ENCODE assay signal across 31 cellular contexts in genomic region chr2:134957477-134957876, GRCh38.
"Had no signal": no experiment of that assay in that cellular context is flagged by ENCODE, and none has a peak within 500 bp of the region (broad histone marks: within the 10 kb centered on the region; RNA-seq: fewer than 3 reads in every experiment).

No MANE protein-coding gene starts in this region.

- H2AFZ ChIP-seq: neural progenitor cell, parathyroid adenoma had no signal

- H3K4me1 ChIP-seq: neural progenitor cell, parathyroid adenoma, prostate gland, spleen, suprapubic skin, testis, tibial artery, upper lobe of right lung, uterus had no signal

- H3K9ac ChIP-seq: neural progenitor cell, parathyroid adenoma had no signal

- H3K27me3 ChIP-seq: neural progenitor cell, ovary, spleen, suprapubic skin, testis, tibial artery, transverse colon, upper lobe of right lung, uterus had no signal

- H3K4me3 Mint-ChIP-seq: naive thymus-derived CD4-positive, alpha-beta T cell; natural killer cell; nephron; neural progenitor cell; stimulated activated memory B cell treated with anti-CD40 and anti-IgM and Interleukin-4, amounts not matched to agents 10 μg/mL and 1 μg/mL and 100 μg/mL, for 72 hours; stimulated activated naive CD8-positive, alpha-beta T cell treated with anti-CD3 and anti-CD28 coated beads, Interleukin-15, amount 100 ng/mL, for 72 hours; type B pancreatic cell had no signal

- H3K27ac Mint-ChIP-seq: natural killer cell; nephron; neural progenitor cell; stimulated activated memory B cell treated with anti-CD40 and anti-IgM and Interleukin-4, amounts not matched to agents 10 μg/mL and 1 μg/mL and 100 μg/mL, for 72 hours; stimulated activated naive CD8-positive, alpha-beta T cell treated with anti-CD3 and anti-CD28 coated beads, Interleukin-15, amount 100 ng/mL, for 72 hours; type B pancreatic cell had no signal

- H3K9me3 ChIP-seq: ovary, prostate gland, spleen, suprapubic skin, testis, tibial artery, transverse colon, upper lobe of right lung, uterus had no signal

- H3K27me3 Mint-ChIP-seq: naive thymus-derived CD4-positive, alpha-beta T cell; stimulated activated memory B cell treated with anti-CD40 and anti-IgM and Interleukin-4, amounts not matched to agents 10 μg/mL and 1 μg/mL and 100 μg/mL, for 72 hours; stimulated activated naive CD8-positive, alpha-beta T cell treated with anti-CD3 and anti-CD28 coated beads, Interleukin-15, amount 100 ng/mL, for 72 hours; type B pancreatic cell had no signal

- ATAC-seq: naive thymus-derived CD4-positive, alpha-beta T cell; natural killer cell; right cardiac atrium; sciatic nerve; stimulated activated memory B cell treated with anti-CD40 and anti-IgM and Interleukin-4, amounts not matched to agents 10 μg/mL and 1 μg/mL and 100 μg/mL, for 72 hours; stimulated activated naive CD8-positive, alpha-beta T cell treated with anti-CD3 and anti-CD28 coated beads, Interleukin-15, amount 100 ng/mL, for 72 hours; stimulated activated naive CD8-positive, alpha-beta T cell treated with anti-CD3 and anti-CD28 coated beads, Interleukin-15, Interleukin-2, amounts not matched to agents 100 U/mL and 50 U/mL, for 24 hours; upper lobe of right lung had no signal

- H3K27ac ChIP-seq: neural progenitor cell, ovary, parathyroid adenoma, prostate gland, skin epidermis, spleen, suprapubic skin, testis, tibial artery, upper lobe of right lung, uterus had no signal

- H3K4me1 Mint-ChIP-seq: nephron; neural progenitor cell; stimulated activated memory B cell treated with anti-CD40 and anti-IgM and Interleukin-4, amounts not matched to agents 10 μg/mL and 1 μg/mL and 100 μg/mL, for 72 hours had no signal

- H3K9me3 Mint-ChIP-seq: naive thymus-derived CD4-positive, alpha-beta T cell; natural killer cell; nephron; neural progenitor cell; stimulated activated memory B cell treated with anti-CD40 and anti-IgM and Interleukin-4, amounts not matched to agents 10 μg/mL and 1 μg/mL and 100 μg/mL, for 72 hours; stimulated activated naive CD8-positive, alpha-beta T cell treated with anti-CD3 and anti-CD28 coated beads, Interleukin-15, amount 100 ng/mL, for 72 hours; type B pancreatic cell had no signal

- DNase-seq: naive thymus-derived CD4-positive, alpha-beta T cell; natural killer cell; occipital lobe; ovary; posterior cingulate gyrus; right cardiac atrium; spleen; stimulated activated CD4-positive, alpha-beta T cell treated with anti-CD3 and anti-CD28 coated beads, Interleukin-12 subunit alpha, Interleukin-12 subunit beta, amount 100 ng/mL, for 4 hours; stimulated activated CD4-positive, alpha-beta T cell treated with anti-CD3 and anti-CD28 coated beads, Interleukin-1b, Interleukin-23, amount 100 ng/mL, for 48 hours; stimulated activated CD4-positive, alpha-beta T cell treated with anti-CD3 and anti-CD28 coated beads, Interleukin-4, amount 100 ng/mL, for 1 hour; stimulated activated CD4-positive, alpha-beta T cell treated with anti-CD3 and anti-CD28 coated beads, Interleukin-4, amount 100 ng/mL, for 4 hours; stimulated activated CD8-positive, alpha-beta memory T cell treated with anti-CD3 and anti-CD28 coated beads, Interleukin-4, amount 100 ng/mL, for 48 hours; stimulated activated naive CD4-positive, alpha-beta T cell; stimulated activated naive CD8-positive, alpha-beta T cell treated with anti-CD3 and anti-CD28 coated beads, Interleukin-15, amount 100 ng/mL, for 72 hours; stimulated activated naive CD8-positive, alpha-beta T cell treated with anti-CD3 and anti-CD28 coated beads, Interleukin-15, Interleukin-2, amounts not matched to agents 100 U/mL and 50 U/mL, for 24 hours; substantia nigra; testis; tibial artery; transverse colon; upper lobe of right lung; uterus had no signal

- H3K4me3 ChIP-seq: neural progenitor cell, ovary, prostate gland, skin epidermis, smooth muscle cell, spleen, suprapubic skin, testis, tibial artery, transverse colon, upper lobe of right lung, uterus had no signal

- H3K36me3 ChIP-seq: ovary, uterus had no signal

- H3K4me2 ChIP-seq: neural progenitor cell, smooth muscle cell had no signal
